16 cellular contexts compared by ENCODE assay signal in genomic region chr19:49807174-49807830, GRCh38. TPM values are rescaled to one million over a fixed set of nuclear protein-coding genes. Genes with fewer than 3 reads are reported as not detected.
DNase-seq lines count a peak whose midpoint lies in the region; ATAC-seq, FAIRE-seq and TF ChIP-seq lines count a peak whose summit lies in the region.
"Had no signal": no experiment of that assay in that cellular context is flagged by ENCODE, and none has a peak within 500 bp of the region (broad histone marks: within the 10 kb centered on the region; RNA-seq: fewer than 3 reads in every experiment).

No MANE protein-coding gene starts in this region.

- ATAC-seq in activated CD4-positive, alpha-beta T cell treated with anti-CD3 and anti-CD28 coated beads for 36 hours, result no peak
- no peak for ATAC-seq in HG03521 (IDR thresholded peaks at IDR 0.05; ENCODE audit: unreplicated experiment)

- no peak for TF ChIP-seq CTCF in osteocyte (IDR thresholded peaks at IDR 0.05)

- CTCF ChIA-PET in activated CD4-positive, alpha-beta T cell treated with anti-CD3 and anti-CD28 coated beads for 36 hours (lab: Charles Lee), result interaction anchor here (0.6 kb wide), 1 partner anchor 126 kb away, joined by 5 read pairs; no protein-coding TSS in a partner anchor
- CTCF ChIA-PET in activated CD4-positive, alpha-beta memory T cell treated with anti-CD3 and anti-CD28 coated beads, Interleukin-2, amount 10 ng/mL, durations not matched to agents 7 days and 5 days (lab: Charles Lee), result no interaction called here

- no peak for DNase-seq in activated CD4-positive, alpha-beta T cell treated with anti-CD3 and anti-CD28 coated beads for 36 hours
- no peak for DNase-seq in activated CD4-positive, alpha-beta T cell treated with anti-CD3 and anti-CD28 coated beads for 4 hours
- DNase-seq in NAMALWA (ENCODE audit: low spot score) (peak; percentile 61), osteocyte (ENCODE audit: extremely low spot score, unreplicated experiment) (no peak), HTR-8/SVneo (ENCODE audit: insufficient read length, low spot score) (no peak)
- no peak for DNase-seq in activated CD4-positive, alpha-beta memory T cell treated with anti-CD3 and anti-CD28 coated beads, Interleukin-2, amount 10 ng/mL, durations not matched to agents 7 days and 5 days
- DNase-seq in stimulated activated CD4-positive, alpha-beta T cell treated with anti-CD3 and anti-CD28 coated beads, Interleukin-4, amount 100 ng/mL, for 4 hours, result no peak
- DNase-seq: amniotic stem cell, dorsolateral prefrontal cortex, NCI-H2227 treated with DMSO at 0.1 percent for 48 hours, tibial artery had no signal

- FAIRE-seq in HTR-8/SVneo (lab: Jason Lieb, UNC), result no peak

- H3K27me3 Mint-ChIP-seq in activated CD4-positive, alpha-beta T cell treated with anti-CD3 and anti-CD28 coated beads for 36 hours, result no peaks in the 10 kb centered on the region
- no peaks in the 10 kb centered on the region for H3K27me3 Mint-ChIP-seq in activated CD4-positive, alpha-beta memory T cell treated with anti-CD3 and anti-CD28 coated beads, Interleukin-2, amount 10 ng/mL, durations not matched to agents 7 days and 5 days
- no peaks in the 10 kb centered on the region for H3K27me3 Mint-ChIP-seq in osteocyte (ENCODE audit: unreplicated experiment)

- H3K36me3 Mint-ChIP-seq in activated CD4-positive, alpha-beta T cell treated with anti-CD3 and anti-CD28 coated beads for 36 hours (ENCODE audit: low read depth), result peaks cover 17% of the 10 kb centered on the region
- H3K36me3 Mint-ChIP-seq in activated CD4-positive, alpha-beta memory T cell treated with anti-CD3 and anti-CD28 coated beads, Interleukin-2, amount 10 ng/mL, durations not matched to agents 7 days and 5 days (ENCODE audit: low read depth), result peaks cover 28% of the 10 kb centered on the region
- peaks cover 15% of the 10 kb centered on the region for H3K36me3 Mint-ChIP-seq in osteocyte (ENCODE audit: unreplicated experiment)

- intact Hi-C loops in activated CD4-positive, alpha-beta T cell treated with anti-CD3 and anti-CD28 coated beads for 36 hours (cut with DNase I, micrococcal nuclease), result loop anchor here in 1 of 2 experiments (5.0 kb wide), 1 partner anchor 175 kb away; no protein-coding TSS in a partner anchor

- no peak overlapping the region for H3K4me3 Mint-ChIP-seq in activated CD4-positive, alpha-beta T cell treated with anti-CD3 and anti-CD28 coated beads for 36 hours
- no peak overlapping the region for H3K4me3 Mint-ChIP-seq in activated CD4-positive, alpha-beta memory T cell treated with anti-CD3 and anti-CD28 coated beads, Interleukin-2, amount 10 ng/mL, durations not matched to agents 7 days and 5 days
- H3K4me3 Mint-ChIP-seq in osteocyte (ENCODE audit: unreplicated experiment), result no peak overlapping the region

- POLR2A ChIA-PET in activated CD4-positive, alpha-beta T cell treated with anti-CD3 and anti-CD28 coated beads for 36 hours (lab: Charles Lee), result no interaction called here
- POLR2A ChIA-PET in activated CD4-positive, alpha-beta memory T cell treated with anti-CD3 and anti-CD28 coated beads, Interleukin-2, amount 10 ng/mL, durations not matched to agents 7 days and 5 days (lab: Charles Lee), result interaction anchor here (0.7 kb wide), 1 partner anchor 12 kb away, joined by 4 read pairs; no protein-coding TSS in a partner anchor

- H3K9me3 Mint-ChIP-seq in activated CD4-positive, alpha-beta T cell treated with anti-CD3 and anti-CD28 coated beads for 36 hours (ENCODE audit: low read depth), result no peaks in the 10 kb centered on the region
- no peaks in the 10 kb centered on the region for H3K9me3 Mint-ChIP-seq in activated CD4-positive, alpha-beta memory T cell treated with anti-CD3 and anti-CD28 coated beads, Interleukin-2, amount 10 ng/mL, durations not matched to agents 7 days and 5 days
- H3K9me3 Mint-ChIP-seq in osteocyte (ENCODE audit: unreplicated experiment), result no peaks in the 10 kb centered on the region

- peaks cover 15% of the 10 kb centered on the region for H3K4me1 Mint-ChIP-seq in activated CD4-positive, alpha-beta T cell treated with anti-CD3 and anti-CD28 coated beads for 36 hours
- H3K4me1 Mint-ChIP-seq in activated CD4-positive, alpha-beta memory T cell treated with anti-CD3 and anti-CD28 coated beads, Interleukin-2, amount 10 ng/mL, durations not matched to agents 7 days and 5 days, result peaks cover 32% of the 10 kb centered on the region
- peaks cover 11% of the 10 kb centered on the region for H3K4me1 Mint-ChIP-seq in osteocyte (ENCODE audit: unreplicated experiment)

- H3K27ac Mint-ChIP-seq in activated CD4-positive, alpha-beta T cell treated with anti-CD3 and anti-CD28 coated beads for 36 hours, result peak overlapping the region; percentile 56
- H3K27ac Mint-ChIP-seq in activated CD4-positive, alpha-beta memory T cell treated with anti-CD3 and anti-CD28 coated beads, Interleukin-2, amount 10 ng/mL, durations not matched to agents 7 days and 5 days, result peak overlapping the region; percentile 75
- peak overlapping the region; percentile 18 for H3K27ac Mint-ChIP-seq in osteocyte (ENCODE audit: unreplicated experiment)

RNA-seq across cellular contexts. Expression of gene FUZ, which starts 5.8 kb away (rescaled TPM):
- total RNA-seq in activated CD4-positive, alpha-beta T cell treated with anti-CD3 and anti-CD28 coated beads for 36 hours, result 10 to 100 TPM; 15.6 to 18.8 TPM
- total RNA-seq in activated CD4-positive, alpha-beta memory T cell treated with anti-CD3 and anti-CD28 coated beads, Interleukin-2, amount 10 ng/mL, durations not matched to agents 7 days and 5 days, result 10 to 100 TPM; 13.7 to 13.9 TPM
- total RNA-seq in osteocyte, result 19.9 and 24.4 TPM in 2 replicates

RNA-seq across cellular contexts. Expression of gene MED25, which starts 10.8 kb away (rescaled TPM):
- total RNA-seq in activated CD4-positive, alpha-beta T cell treated with anti-CD3 and anti-CD28 coated beads for 36 hours, result 10 to 100 TPM; 39.6 to 49.9 TPM
- total RNA-seq in activated CD4-positive, alpha-beta memory T cell treated with anti-CD3 and anti-CD28 coated beads, Interleukin-2, amount 10 ng/mL, durations not matched to agents 7 days and 5 days, result 10 to 100 TPM; 65.3 to 67.9 TPM
- 56.1 and 58.1 TPM in 2 replicates for total RNA-seq in osteocyte

RNA-seq across cellular contexts. Expression of gene AP2A1, which starts 40.5 kb away (rescaled TPM):
- 100 to 1,000 TPM in 1 of 2 experiments, 10 to 100 TPM in 1; 79.4 to 102 TPM for total RNA-seq in activated CD4-positive, alpha-beta T cell treated with anti-CD3 and anti-CD28 coated beads for 36 hours
- 10 to 100 TPM; 78.0 to 79.2 TPM for total RNA-seq in activated CD4-positive, alpha-beta memory T cell treated with anti-CD3 and anti-CD28 coated beads, Interleukin-2, amount 10 ng/mL, durations not matched to agents 7 days and 5 days
- total RNA-seq in osteocyte, result 130 and 133 TPM in 2 replicates

RNA-seq across cellular contexts. Expression of gene PTOV1, which starts 43.7 kb away (rescaled TPM):
- total RNA-seq in activated CD4-positive, alpha-beta T cell treated with anti-CD3 and anti-CD28 coated beads for 36 hours, result 100 to 1,000 TPM in 1 of 2 experiments, 10 to 100 TPM in 1; 76.9 to 104 TPM
- total RNA-seq in activated CD4-positive, alpha-beta memory T cell treated with anti-CD3 and anti-CD28 coated beads, Interleukin-2, amount 10 ng/mL, durations not matched to agents 7 days and 5 days, result 10 to 100 TPM; 69.3 to 71.7 TPM
- 266 and 295 TPM in 2 replicates for total RNA-seq in osteocyte

RNA-seq across cellular contexts. Expression of gene TSKS, which starts 44.2 kb away (rescaled TPM):
- total RNA-seq in activated CD4-positive, alpha-beta T cell treated with anti-CD3 and anti-CD28 coated beads for 36 hours, result 1 to 10 TPM; 1.9 to 2.1 TPM
- total RNA-seq in activated CD4-positive, alpha-beta memory T cell treated with anti-CD3 and anti-CD28 coated beads, Interleukin-2, amount 10 ng/mL, durations not matched to agents 7 days and 5 days, result under 1 TPM; 0.63 to 0.86 TPM
- total RNA-seq in osteocyte, result not detected in 2 replicates
- total RNA-seq: kidney epithelial cell, M059J, myocyte, SJSA1 had no signal

Comparison
In these comparisons a context has a peak if more than half of its experiments do, and no peak if none do; other contexts are left out.
1. H3K27ac Mint-ChIP-seq: peak in every context shown above with its lines; median percentile 75 in activated CD4-positive, alpha-beta memory T cell treated with anti-CD3 and anti-CD28 coated beads, Interleukin-2, amount 10 ng/mL, durations not matched to agents 7 days and 5 days; 56 in activated CD4-positive, alpha-beta T cell treated with anti-CD3 and anti-CD28 coated beads for 36 hours; 18 in osteocyte.